In genomic region chr19:42693760-42694350, GRCh38 we compare ENCODE assay signal across 9 cellular contexts. TPM values are rescaled to one million over a fixed set of nuclear protein-coding genes. Genes with fewer than 3 reads are reported as not detected.
DNase-seq lines count a peak whose midpoint lies in the region; ATAC-seq and TF ChIP-seq lines count a peak whose summit lies in the region.
"Had no signal": no experiment of that assay in that cellular context is flagged by ENCODE, and none has a peak within 500 bp of the region (broad histone marks: within the 10 kb centered on the region; RNA-seq: fewer than 3 reads in every experiment).

No MANE protein-coding gene starts in this region.

- H3K4me2 ChIP-seq in neural progenitor cell: no peak overlapping the region

- DNase-seq in BJ (ENCODE audit: low read depth): no peak
- DNase-seq in H7: peak; percentile 25
- peak; percentile 44 for DNase-seq in RPMI7951 (ENCODE audit: low read depth)
- DNase-seq in foreskin fibroblast: peak; percentile 30 to 76
- DNase-seq in neural progenitor cell (ENCODE audit: low spot score): no peak
- no peak for DNase-seq in superior temporal gyrus (ENCODE audit: extremely low spot score)
- no peak for DNase-seq in mesenteric fat pad (ENCODE audit: low spot score)

- no peak overlapping the region for H3K27ac ChIP-seq in neural progenitor cell
- H3K27ac ChIP-seq: thyroid gland had no signal

- no peaks in the 10 kb centered on the region; the same call in none of the 2 replicates for H3K27me3 ChIP-seq in BJ (ENCODE audit: control insufficient read depth, insufficient read depth, low read length)
- no peaks in the 10 kb centered on the region for H3K27me3 ChIP-seq in H7 (ENCODE audit: control insufficient read depth, insufficient read depth, low read length)
- no peaks in the 10 kb centered on the region for H3K27me3 ChIP-seq in neural progenitor cell

- POLR2A ChIA-PET in BJ (lab: Charles Lee): no interaction called here

- H3K36me3 ChIP-seq in BJ (ENCODE audit: control insufficient read depth, insufficient read depth, low read length) (no peaks in the 10 kb centered on the region), H7 (replicated peaks; ENCODE audit: control insufficient read depth, insufficient read depth, low read length) (no peaks in the 10 kb centered on the region), neural progenitor cell (no peaks in the 10 kb centered on the region)
- H3K36me3 ChIP-seq: thyroid gland had no signal

- peaks cover 17% of the 10 kb centered on the region for H3K9me3 ChIP-seq in neural progenitor cell (ENCODE audit: low read depth)
- H3K9me3 ChIP-seq: thyroid gland had no signal

- no peaks in the 10 kb centered on the region for H3K79me2 ChIP-seq in neural progenitor cell (ENCODE audit: low read depth)

- no peak for ATAC-seq in activated T-helper 17 cell treated with anti-CD3 and anti-CD28 coated beads, Interleukin-2, amount 50 U/mL, for 72 hours (replicated peaks)

- TF ChIP-seq CTCF in BJ (IDR thresholded peaks at IDR 0.05; ENCODE audit: insufficient read depth, low read depth, low read length) (peak; percentile 89), foreskin fibroblast (IDR thresholded peaks at IDR 0.05; ENCODE audit: low read depth, low read length) (peak; percentile 91), neural progenitor cell (IDR thresholded peaks at IDR 0.05) (no peak)

- H4K20me1 ChIP-seq in neural progenitor cell (ENCODE audit: low read depth): no peaks in the 10 kb centered on the region

- H3K4me3 Mint-ChIP-seq in neural progenitor cell: no peak overlapping the region
- no peak overlapping the region for H3K4me3 Mint-ChIP-seq in activated T-helper 17 cell treated with anti-CD3 and anti-CD28 coated beads, Interleukin-2, amount 50 U/mL, for 72 hours

- H3K27me3 Mint-ChIP-seq in neural progenitor cell (ENCODE audit: insufficient read depth, low read depth): peaks cover 2% of the 10 kb centered on the region
- peaks cover 34% of the 10 kb centered on the region for H3K27me3 Mint-ChIP-seq in activated T-helper 17 cell treated with anti-CD3 and anti-CD28 coated beads, Interleukin-2, amount 50 U/mL, for 72 hours

- H3K27ac Mint-ChIP-seq in neural progenitor cell: no peak overlapping the region
- no peak overlapping the region for H3K27ac Mint-ChIP-seq in activated T-helper 17 cell treated with anti-CD3 and anti-CD28 coated beads, Interleukin-2, amount 50 U/mL, for 72 hours

- no peaks in the 10 kb centered on the region for H3F3A ChIP-seq in neural progenitor cell (ENCODE audit: low read depth)

- no peak overlapping the region for H3K9ac ChIP-seq in neural progenitor cell

- no peaks in the 10 kb centered on the region for H3K36me3 Mint-ChIP-seq in neural progenitor cell
- H3K36me3 Mint-ChIP-seq in activated T-helper 17 cell treated with anti-CD3 and anti-CD28 coated beads, Interleukin-2, amount 50 U/mL, for 72 hours (ENCODE audit: low read depth): no peaks in the 10 kb centered on the region

- H3K4me3 ChIP-seq in BJ (ENCODE audit: low read depth, low read length) (no peak overlapping the region), H7 (ENCODE audit: insufficient read depth, low read depth, low read length) (no peak overlapping the region), foreskin fibroblast (ENCODE audit: low read depth in 1 of 2, low read length in 2 of 2) (no peak overlapping the region), neural progenitor cell (no peak overlapping the region)
- H3K4me3 ChIP-seq: thyroid gland had no signal

- H3K4me1 ChIP-seq in neural progenitor cell: no peaks in the 10 kb centered on the region
- H3K4me1 ChIP-seq: thyroid gland had no signal

- CTCF ChIA-PET in BJ (lab: Yijun Ruan, JAX): interaction anchor here (0.7 to 4.2 kb wide), 31 partner anchors 10 to 336 kb away, joined by 3 to 41 read pairs (median 4); partner anchors contain the start of gene PSG3

- peaks cover 29% of the 10 kb centered on the region for H3K9me3 Mint-ChIP-seq in neural progenitor cell
- no peaks in the 10 kb centered on the region for H3K9me3 Mint-ChIP-seq in activated T-helper 17 cell treated with anti-CD3 and anti-CD28 coated beads, Interleukin-2, amount 50 U/mL, for 72 hours

- H3K4me1 Mint-ChIP-seq in neural progenitor cell: no peaks in the 10 kb centered on the region
- H3K4me1 Mint-ChIP-seq in activated T-helper 17 cell treated with anti-CD3 and anti-CD28 coated beads, Interleukin-2, amount 50 U/mL, for 72 hours: no peaks in the 10 kb centered on the region

- H2AFZ ChIP-seq in neural progenitor cell (replicated peaks): no peak overlapping the region

RNA-seq across cellular contexts. Expression of gene PSG3, which starts 46.4 kb away (rescaled TPM):
- polyA plus RNA-seq in BJ (2011; rRNA removed): 0.39 and 0.49 TPM in 2 replicates
- polyA minus RNA-seq in BJ (2011; rRNA and poly(A)+ RNA removed): not detected in 2 replicates
- total RNA-seq in H7 (2014; rRNA removed; shearing (Covaris generic)): not detected in 2 replicates
- total RNA-seq in RPMI7951 (2014; rRNA removed; shearing (Covaris generic)): not detected in 2 replicates
- total RNA-seq in neural progenitor cell (ENCODE audit: low replicate concordance) (not detected in 2 replicates), mesenteric fat pad (not detected)
- under 1 TPM; 0.13 to 0.19 TPM for total RNA-seq in activated T-helper 17 cell treated with anti-CD3 and anti-CD28 coated beads, Interleukin-2, amount 50 U/mL, for 72 hours
- total RNA-seq: thyroid gland had no signal

Comparison
In these comparisons a context has a peak if more than half of its experiments do, and no peak if none do; other contexts are left out.
1. DNase-seq: peak in H7 (single experiment), RPMI7951 (single experiment) and foreskin fibroblast (2 of 2); none in BJ (single experiment), neural progenitor cell (single experiment), superior temporal gyrus (single experiment) and mesenteric fat pad (single experiment).